Comparison of ENCODE assay signal across 14 cellular contexts in genomic region chr4:141046255-141046654, GRCh38.
DNase-seq lines count a peak whose midpoint lies in the region; ATAC-seq, FAIRE-seq and TF ChIP-seq lines count a peak whose summit lies in the region.
"Had no signal": no experiment of that assay in that cellular context is flagged by ENCODE, and none has a peak within 500 bp of the region (broad histone marks: within the 10 kb centered on the region; RNA-seq: fewer than 3 reads in every experiment).

No MANE protein-coding gene starts in this region.

- H3K27me3 ChIP-seq in SJSA1 (replicated peaks) (no peaks in the 10 kb centered on the region), foreskin keratinocyte (no peaks in the 10 kb centered on the region), ovary (no peaks in the 10 kb centered on the region), small intestine (ENCODE audit: control insufficient read depth in 2 of 2, insufficient read depth in 2 of 2, low read length in 2 of 2) (no peaks in the 10 kb centered on the region)
- H3K27me3 ChIP-seq: stomach had no signal

- H3K27ac ChIP-seq in SJSA1: peak overlapping the region; percentile 36
- H3K27ac ChIP-seq in foreskin keratinocyte: peak overlapping the region; percentile 66
- H3K27ac ChIP-seq in ovary: peak overlapping the region in 1 of 2 donors; percentile 5
- no peak overlapping the region for H3K27ac ChIP-seq in small intestine (ENCODE audit: low read depth in 1 of 2, low read length in 1 of 2)

- no peak overlapping the region for H3K4me3 ChIP-seq in SJSA1
- no peak overlapping the region for H3K4me3 ChIP-seq in ovary
- no peak overlapping the region for H3K4me3 ChIP-seq in small intestine (ENCODE audit: low read depth in 1 of 2, low read length in 2 of 2)
- H3K4me3 ChIP-seq: stomach had no signal

- intact Hi-C loops in ovary (cut with DNase I): no loop called here

- 4 to 16% (median 10%) methylated on average over 3 of the region's 3 CpGs for WGBS in ovary, 3 donors
- 43 to 54% (median 51%) methylated on average over 3 of the region's 3 CpGs for WGBS in small intestine, 3 donors

- no peak for TF ChIP-seq EP300 in ovary (IDR thresholded peaks at IDR 0.05)

- TF ChIP-seq POLR2A in ovary (IDR thresholded peaks at IDR 0.05): no peak

- DNase-seq in GM03348 (ENCODE audit: low spot score): peak; percentile 88
- DNase-seq in SJSA1 (ENCODE audit: low read depth in 1 of 2, low spot score in 2 of 2): peak; percentile 77 to 80
- DNase-seq in foreskin keratinocyte: peak; percentile 94 to 97
- DNase-seq in ovary: peak in 4 of 5 donors; percentile 22 to 43 (median 33)
- no peak for DNase-seq in ureter (ENCODE audit: low spot score)
- DNase-seq in GM19240 (ENCODE audit: insufficient read length, low spot score): no peak
- DNase-seq in small intestine: no peak
- DNase-seq: activated T-cell treated with anti-CD3 and anti-CD28 coated beads, Interleukin-2, amount 50 U/mL, for 48 hours; DMS79; NCI-H2081 treated with DMSO at 0.1 percent for 48 hours; stomach; T-helper 1 cell had no signal

- FAIRE-seq in small intestine (lab: Jason Lieb, UNC): no peak
- FAIRE-seq: GM19239 had no signal

- H3K36me3 ChIP-seq in SJSA1 (no peaks in the 10 kb centered on the region), ovary (no peaks in the 10 kb centered on the region), small intestine (ENCODE audit: control insufficient read depth in 2 of 2, insufficient read depth in 2 of 2, low read length in 2 of 2) (no peaks in the 10 kb centered on the region)
- H3K36me3 ChIP-seq: stomach had no signal

- ATAC-seq in foreskin keratinocyte (peak; percentile 96), HG02884 (IDR thresholded peaks at IDR 0.05; ENCODE audit: unreplicated experiment) (no peak)

- H3K4me1 ChIP-seq in SJSA1 (replicated peaks) (peaks cover 23% of the 10 kb centered on the region), foreskin keratinocyte (peaks cover 14% of the 10 kb centered on the region), ovary (ENCODE audit: insufficient read depth) (peaks cover 4% of the 10 kb centered on the region), small intestine (ENCODE audit: control insufficient read depth in 2 of 2, insufficient read depth in 1 of 2, low read depth in 1 of 2, low read length in 1 of 2) (no peaks in the 10 kb centered on the region)

- H3K9me3 ChIP-seq in SJSA1 (replicated peaks) (no peaks in the 10 kb centered on the region), ovary (no peaks in the 10 kb centered on the region), small intestine (ENCODE audit: control insufficient read depth, low read depth) (no peaks in the 10 kb centered on the region)

- TF ChIP-seq CTCF in foreskin keratinocyte (conservative IDR thresholded peaks at IDR 0.05) (no peak), ovary (IDR thresholded peaks at IDR 0.05) (no peak)

Comparison
In these comparisons a context has a peak if more than half of its experiments do, and no peak if none do; other contexts are left out.
1. DNase-seq: peak in GM03348 (single experiment), SJSA1 (2 of 2), foreskin keratinocyte (2 of 2) and ovary (4 of 5); none in ureter (single experiment), GM19240 (single experiment) and small intestine (single experiment).
2. H3K27ac ChIP-seq: peak in SJSA1 (single experiment) and foreskin keratinocyte (single experiment); none in small intestine (0 of 2).